21 cellular contexts compared by ENCODE assay signal in genomic region chr1:216433175-216433574, GRCh38. TPM values are rescaled to one million over a fixed set of nuclear protein-coding genes. Genes with fewer than 3 reads are reported as not detected.
DNase-seq lines count a peak whose midpoint lies in the region; ATAC-seq, FAIRE-seq and TF ChIP-seq lines count a peak whose summit lies in the region.
"Had no signal": no experiment of that assay in that cellular context is flagged by ENCODE, and none has a peak within 500 bp of the region (broad histone marks: within the 10 kb centered on the region; RNA-seq: fewer than 3 reads in every experiment).

No MANE protein-coding gene starts in this region.

- H4K20me1 ChIP-seq in HepG2 (ENCODE audit: insufficient read depth, low read length): no peaks in the 10 kb centered on the region
- H4K20me1 ChIP-seq: BLaER1 treated with 17β-estradiol and CSF1 and Interleukin-3, amounts not matched to agents 10 nM and 100 nM had no signal

- H3K79me2 ChIP-seq in HepG2 (ENCODE audit: insufficient read depth, low read length): no peaks in the 10 kb centered on the region

- H3K9me3 ChIP-seq in right lobe of liver: no peaks in the 10 kb centered on the region
- no peaks in the 10 kb centered on the region for H3K9me3 ChIP-seq in HepG2 (ENCODE audit: low read length)
- H3K9me3 ChIP-seq: A549; BLaER1 treated with 17β-estradiol and CSF1 and Interleukin-3, amounts not matched to agents 10 nM and 100 nM; Caco-2 had no signal

- H3K9ac ChIP-seq in HepG2 (ENCODE audit: insufficient read depth, low read depth, low read length): no peak overlapping the region
- H3K9ac ChIP-seq: BLaER1 treated with 17β-estradiol and CSF1 and Interleukin-3, amounts not matched to agents 10 nM and 100 nM had no signal

- no peak overlapping the region for H2AFZ ChIP-seq in HepG2 (ENCODE audit: low read length)

- H3K4me2 ChIP-seq in HepG2 (ENCODE audit: low read depth, low read length): no peak overlapping the region
- H3K4me2 ChIP-seq: A549; BLaER1 treated with 17β-estradiol and CSF1 and Interleukin-3, amounts not matched to agents 10 nM and 100 nM had no signal

- intact Hi-C loops in right lobe of liver (cut with DNase I): no loop called here
- intact Hi-C loops in HepG2 (cut with micrococcal nuclease; ENCODE audit: unreplicated experiment): no loop called here

- no TSS peak for BruUV-seq in HepG2 (replicated peaks; lab: Mats Ljungman, UMichigan)

- DNase-seq in right lobe of liver (no peak), HepG2 (ENCODE audit: low spot score) (no peak), left lobe of liver (ENCODE audit: low spot score) (no peak)
- DNase-seq: AML-193; Caco-2; Calu3; CD4-positive, alpha-beta T cell; CD8-positive, alpha-beta T cell; DMS79 treated with DMSO at 0.1 percent for 48 hours; GF-D8 had no signal

- peak; percentile 53 to 66 (median 58) for ATAC-seq in right lobe of liver
- ATAC-seq in HepG2: no peak
- peak; percentile 44 for ATAC-seq in left lobe of liver
- ATAC-seq in HG02571 (IDR thresholded peaks at IDR 0.05; ENCODE audit: unreplicated experiment): no peak
- no peak for ATAC-seq in GM19452 (IDR thresholded peaks at IDR 0.05; ENCODE audit: unreplicated experiment)
- ATAC-seq: A549; CD8-positive, alpha-beta T cell had no signal

- FAIRE-seq in HepG2 (lab: Jason Lieb, UNC): no peak
- FAIRE-seq: A549, D721Med, G401.6, GM12891, GM19239 had no signal

- 25% methylated on average over 2 of the region's 2 CpGs for WGBS in right lobe of liver (ENCODE audit: insufficient coverage, low coverage, low lambda C conversion rate, missing lambda C conversion rate)
- WGBS in HepG2 (ENCODE audit: low lambda C conversion rate): 5% methylated on average over 2 of the region's 2 CpGs

- POLR2A ChIA-PET in HepG2 (lab: Yijun Ruan, JAX): no interaction called here

- CTCF ChIA-PET in HepG2 (lab: Yijun Ruan, JAX; ENCODE audit: low intra/inter-chr PET ratio, low total read pairs): no interaction called here

- no peak for TF ChIP-seq CTCF in right lobe of liver (IDR thresholded peaks at IDR 0.05)
- no peak for TF ChIP-seq CTCF in HepG2 (CRISPR knock-in tag; IDR thresholded peaks at IDR 0.05)

- in situ Hi-C loops in HepG2 (cut with HindIII; ENCODE audit: extremely low pct_ligation_motif_present, low pct_unique_long_range_greater_than_20kb): no loop called here

- H3K4me3 ChIP-seq in right lobe of liver: no peak overlapping the region
- no peak overlapping the region for H3K4me3 ChIP-seq in HepG2 (replicated peaks in 1 of 3; ENCODE audit: insufficient read depth in 1 of 3, low read depth in 2 of 3, low read length in 3 of 3)
- H3K4me3 ChIP-seq: A549; BLaER1 treated with 17β-estradiol and CSF1 and Interleukin-3, amounts not matched to agents 10 nM and 100 nM had no signal

- no peak for TF ChIP-seq RAD21 in HepG2 (CRISPR knock-in tag; IDR thresholded peaks at IDR 0.05)

- H3K27ac ChIP-seq in right lobe of liver: no peak overlapping the region
- H3K27ac ChIP-seq in HepG2 (ENCODE audit: extremely low read length, insufficient read depth, low read length): no peak overlapping the region
- H3K27ac ChIP-seq: 22Rv1; A549; BLaER1 treated with 17β-estradiol and CSF1 and Interleukin-3, amounts not matched to agents 10 nM and 100 nM; C4-2B had no signal

- H3K27me3 ChIP-seq in right lobe of liver (no peaks in the 10 kb centered on the region), HepG2 (ENCODE audit: control insufficient read depth in 1 of 2, insufficient read depth in 2 of 2, low read length in 2 of 2) (no peaks in the 10 kb centered on the region)
- H3K27me3 ChIP-seq: BLaER1 treated with 17β-estradiol and CSF1 and Interleukin-3, amounts not matched to agents 10 nM and 100 nM had no signal

- peaks cover 0 to 7% (median 0%) of the 10 kb centered on the region in 4 donors for H3K4me1 ChIP-seq in right lobe of liver
- no peaks in the 10 kb centered on the region for H3K4me1 ChIP-seq in HepG2 (ENCODE audit: insufficient read depth, low read length)
- H3K4me1 ChIP-seq: A549; BLaER1 treated with 17β-estradiol and CSF1 and Interleukin-3, amounts not matched to agents 10 nM and 100 nM; Caco-2 had no signal

- no peaks in the 10 kb centered on the region for H3K36me3 ChIP-seq in right lobe of liver
- H3K36me3 ChIP-seq in HepG2 (replicated peaks in 1 of 2; ENCODE audit: control insufficient read depth in 1 of 2, insufficient read depth in 2 of 2, low read length in 2 of 2): no peaks in the 10 kb centered on the region
- H3K36me3 ChIP-seq: BLaER1 treated with 17β-estradiol and CSF1 and Interleukin-3, amounts not matched to agents 10 nM and 100 nM had no signal

- TF ChIP-seq EP300 in HepG2 (IDR thresholded peaks at IDR 0.05; ENCODE audit: low read depth in 2 of 2, low read length in 2 of 2) (no peak), HepG2 (CRISPR knock-in tag; IDR thresholded peaks at IDR 0.05; ENCODE audit: borderline replicate concordance) (no peak)

- TF ChIP-seq POLR2A in right lobe of liver (IDR thresholded peaks at IDR 0.05): no peak
- no peak for TF ChIP-seq POLR2A in HepG2 (IDR thresholded peaks at IDR 0.05; ENCODE audit: insufficient read depth in 1 of 2, low read depth in 2 of 2, low read length in 2 of 2)

TF ChIP-seq in HepG2, 621 proteins besides CTCF, POLR2A, EP300 and RAD21 (continues in another document):
- no peak for TF ChIP-seq ZMYM2 (CRISPR knock-in tag; IDR thresholded peaks at IDR 0.05)
- TF ChIP-seq GABPB1 (CRISPR knock-in tag; IDR thresholded peaks at IDR 0.05): no peak
- TF ChIP-seq PRMT3 (CRISPR knock-in tag; IDR thresholded peaks at IDR 0.05; ENCODE audit: borderline replicate concordance, low read depth): no peak
- TF ChIP-seq REST (IDR thresholded peaks at IDR 0.05; ENCODE audit: borderline replicate concordance in 1 of 2, low read depth in 1 of 2, low read length in 2 of 2): no peak
- TF ChIP-seq, protein P1, sequence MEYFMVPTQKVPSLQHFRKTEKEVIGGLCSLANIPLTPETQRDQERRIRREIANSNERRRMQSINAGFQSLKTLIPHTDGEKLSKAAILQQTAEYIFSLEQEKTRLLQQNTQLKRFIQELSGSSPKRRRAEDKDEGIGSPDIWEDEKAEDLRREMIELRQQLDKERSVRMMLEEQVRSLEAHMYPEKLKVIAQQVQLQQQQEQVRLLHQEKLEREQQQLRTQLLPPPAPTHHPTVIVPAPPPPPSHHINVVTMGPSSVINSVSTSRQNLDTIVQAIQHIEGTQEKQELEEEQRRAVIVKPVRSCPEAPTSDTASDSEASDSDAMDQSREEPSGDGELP (IDR thresholded peaks at IDR 0.05; ENCODE audit: borderline replicate concordance, low read depth): no peak

RNA-seq across cellular contexts. Expression of gene USH2A, which starts 9.9 kb away (rescaled TPM):
- total RNA-seq in right lobe of liver (1 to 10 TPM in 3 of 6 experiments, under 1 TPM in 3; 0.19 to 1.8 (median 0.81) TPM), HepG2 (2016; rRNA removed; fragmentation: Illumina TruSeq; extraction: Trizol) (0.01 and 0.02 TPM in 2 replicates), left lobe of liver (1.5 TPM)
- total RNA-seq in HepG2 (2016; cell fraction: cytosol; rRNA removed; fragmentation: Illumina TruSeq; extraction: Trizol; ENCODE audit: low read depth): not detected in 2 replicates
- under 0.01 and 0.01 TPM in 2 replicates for total RNA-seq in HepG2 (2016; cell fraction: insoluble cytoplasmic fraction; rRNA removed; fragmentation: Illumina TruSeq; extraction: Trizol)
- total RNA-seq in HepG2 (2016; cell fraction: membrane; rRNA removed; fragmentation: Illumina TruSeq; extraction: Trizol): under 0.01 TPM in 1 of 2 replicates, not detected in the other
- 0.03 TPM in 1 of 2 replicates, not detected in the other for total RNA-seq in HepG2 (2016; cell fraction: nucleus; rRNA removed; fragmentation: Illumina TruSeq; extraction: Trizol)
- under 0.01 TPM in 1 of 2 replicates, not detected in the other for polyA plus RNA-seq in HepG2 (2011; rRNA removed)
- not detected in 2 replicates for polyA plus RNA-seq in HepG2 (2011; cell fraction: cytosol; rRNA removed)
- polyA plus RNA-seq in HepG2 (2011; cell fraction: nucleus; rRNA removed): not detected in 2 replicates
- 0.01 TPM in 2 replicates for polyA plus RNA-seq in HepG2 (2012)
- polyA plus RNA-seq in HepG2 (2016; cell fraction: cytosol; fragmentation: Illumina TruSeq; extraction: Trizol; ENCODE audit: low read depth): not detected in 2 replicates
- 0.02 TPM in 2 replicates for polyA plus RNA-seq in HepG2 (2016; cell fraction: insoluble cytoplasmic fraction; fragmentation: Illumina TruSeq; extraction: Trizol; ENCODE audit: low read depth)
- polyA plus RNA-seq in HepG2 (2016; cell fraction: membrane; fragmentation: Illumina TruSeq; extraction: Trizol; ENCODE audit: low read depth): not detected in 2 replicates
- not detected in 2 replicates for polyA plus RNA-seq in HepG2 (2016; cell fraction: nucleus; fragmentation: Illumina TruSeq; extraction: Trizol; ENCODE audit: insufficient read depth, low read depth)
- 0.02 TPM in 1 of 2 replicates, not detected in the other for polyA minus RNA-seq in HepG2 (2011; rRNA and poly(A)+ RNA removed; ENCODE audit: low replicate concordance)
- not detected in 2 replicates for polyA minus RNA-seq in HepG2 (2011; cell fraction: cytosol; rRNA and poly(A)+ RNA removed)
- polyA minus RNA-seq in HepG2 (2011; cell fraction: nucleus; rRNA and poly(A)+ RNA removed): under 0.01 TPM in 2 replicates
- total RNA-seq: B cell; Calu3; CD4-positive, alpha-beta T cell; CD8-positive, alpha-beta T cell had no signal
- polyA plus RNA-seq: A549 had no signal

Comparison
In these comparisons a context has a peak if more than half of its experiments do, and no peak if none do; other contexts are left out.
1. ATAC-seq: peak in right lobe of liver (4 of 4) and left lobe of liver (single experiment); none in HepG2 (single experiment), HG02571 (single experiment) and GM19452 (single experiment).